In the genomic region with DNA sequence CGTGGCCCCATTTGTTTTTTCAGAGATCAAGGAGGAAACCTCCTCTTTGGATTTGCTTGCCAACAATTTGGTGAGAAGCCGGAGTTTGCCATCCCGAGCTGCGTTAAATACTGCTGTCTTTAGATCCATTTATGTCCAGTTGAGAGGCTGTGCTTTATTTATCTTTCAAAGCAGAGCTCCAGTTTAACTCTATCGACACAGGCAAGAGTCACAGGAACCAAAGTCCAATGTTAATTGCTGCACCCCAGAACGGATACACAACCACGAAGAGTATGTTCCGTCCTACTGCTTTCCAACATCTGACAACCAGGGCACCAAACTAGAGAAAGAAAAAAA, we compare ENCODE assay signal across 1 cellular context.
TF ChIP-seq lines count a peak whose summit lies in the region.

No MANE protein-coding gene starts in this region.

TF ChIP-seq in K562, 482 proteins besides CTCF, POLR2A, EP300 and RAD21:
- no peak for TF ChIP-seq SIN3B (IDR thresholded peaks at IDR 0.05; ENCODE audit: low read depth)
- TF ChIP-seq RBBP5 (IDR thresholded peaks at IDR 0.05; ENCODE audit: borderline replicate concordance, insufficient read depth, low read length, poor library complexity, severe bottlenecking): peak; percentile 14
- no peak for TF ChIP-seq FOXA3 (CRISPR knock-in tag; conservative IDR thresholded peaks at IDR 0.05 in 1 of 2, IDR thresholded peaks at IDR 0.05 in 1 of 2)
- 0 out of 2 replicates have a peak, but pooled peaks have one; percentile 18 for TF ChIP-seq CBFA2T3 (IDR thresholded peaks at IDR 0.05)
TF ChIP-seq in K562: peak in this region for 2.
